Comparison of ENCODE assay signal across 11 cellular contexts in genomic region chr1:118154220-118154619, GRCh38. TPM values are rescaled to one million over a fixed set of nuclear protein-coding genes. Genes with fewer than 3 reads are reported as not detected.
DNase-seq lines count a peak whose midpoint lies in the region; ATAC-seq and TF ChIP-seq lines count a peak whose summit lies in the region.
"Had no signal": no experiment of that assay in that cellular context is flagged by ENCODE, and none has a peak within 500 bp of the region (broad histone marks: within the 10 kb centered on the region; RNA-seq: fewer than 3 reads in every experiment).

No MANE protein-coding gene starts in this region.

- H3K27me3 ChIP-seq in mammary epithelial cell (ENCODE audit: insufficient read depth, low read length), result no peaks in the 10 kb centered on the region

- H3K9ac ChIP-seq in mammary epithelial cell (ENCODE audit: insufficient read depth, low read length), result no peak overlapping the region

- ATAC-seq in HG02588 (IDR thresholded peaks at IDR 0.05; ENCODE audit: unreplicated experiment), result no peak
- ATAC-seq: A549 had no signal

- DNase-seq in NCI-H1092 treated with DMSO at 0.1 percent for 48 hours (lab: John Stamatoyannopoulos, UW) (peak; percentile 13), NCI-H1092 (lab: John Stamatoyannopoulos, UW) (no peak), KBM-7 (peak; percentile 3), mammary epithelial cell (peak; percentile 25), osteocyte (ENCODE audit: extremely low spot score, unreplicated experiment) (no peak), NCI-H128 (lab: John Stamatoyannopoulos, UW; ENCODE audit: unreplicated experiment) (no peak), SW 1271 (lab: John Stamatoyannopoulos, UW) (no peak)
- DNase-seq: activated CD4-positive, alpha-beta T cell treated with anti-CD3 and anti-CD28 coated beads for 48 hours had no signal

- in situ Hi-C loops in KBM-7 (cut with MboI; ENCODE audit: low pct_unique_long_range_greater_than_20kb, low sequenced_read_pairs) (no loop called here), mammary epithelial cell (cut with MboI; ENCODE audit: low sequenced_read_pairs in 2 of 2) (loop anchor here (10.0 to 25.0 kb wide), 3 partner anchors 81 to 1211 kb away; partner anchors contain the start of gene HAO2 (in 1 of the 2))

- H3K27me3 Mint-ChIP-seq in osteocyte (ENCODE audit: unreplicated experiment), result no peaks in the 10 kb centered on the region

- no peak overlapping the region for H3K4me3 ChIP-seq in mammary epithelial cell (replicated peaks in 1 of 3; ENCODE audit: insufficient read depth in 1 of 3, low read depth in 2 of 3, low read length in 3 of 3)
- H3K4me3 ChIP-seq: A549 had no signal

- H3K9me3 Mint-ChIP-seq in osteocyte (ENCODE audit: unreplicated experiment), result no peaks in the 10 kb centered on the region

- no peaks in the 10 kb centered on the region for H4K20me1 ChIP-seq in mammary epithelial cell (ENCODE audit: insufficient read depth, low read length)

- H3K27ac ChIP-seq in mammary epithelial cell (ENCODE audit: insufficient read depth, low read depth, low read length), result no peak overlapping the region
- H3K27ac ChIP-seq: A549 had no signal

- peaks cover 6% of the 10 kb centered on the region for H3K4me1 ChIP-seq in mammary epithelial cell (ENCODE audit: insufficient read depth, low read length)
- H3K4me1 ChIP-seq: A549 had no signal

- CTCF ChIA-PET in mammary epithelial cell (lab: Charles Lee; ENCODE audit: low non-redundant PET), result interaction anchor here (0.5 kb wide), 1 partner anchor 1160 kb away, joined by 3 read pairs; no protein-coding TSS in a partner anchor

- H2AFZ ChIP-seq in mammary epithelial cell (ENCODE audit: low read depth, low read length), result no peak overlapping the region

- H3K27ac Mint-ChIP-seq in osteocyte (ENCODE audit: unreplicated experiment), result no peak overlapping the region

- no peak overlapping the region for H3K4me2 ChIP-seq in mammary epithelial cell (ENCODE audit: insufficient read depth, low read depth, low read length)
- H3K4me2 ChIP-seq: A549 had no signal

- BruUV-seq in mammary epithelial cell (replicated peaks; lab: Mats Ljungman, UMichigan), result no TSS peak

- no peaks in the 10 kb centered on the region for H3K36me3 Mint-ChIP-seq in osteocyte (ENCODE audit: unreplicated experiment)

- TF ChIP-seq CTCF in mammary epithelial cell (conservative IDR thresholded peaks at IDR 0.05 in 1 of 2, IDR thresholded peaks at IDR 0.05 in 1 of 2; ENCODE audit: extremely low read depth in 1 of 2, insufficient read depth in 1 of 2, low read depth in 1 of 2, low read length in 2 of 2), result peak; percentile 71 to 81
- peak; percentile 47 for TF ChIP-seq CTCF in osteocyte (IDR thresholded peaks at IDR 0.05)

- peaks cover 5% of the 10 kb centered on the region for H3K4me1 Mint-ChIP-seq in osteocyte (ENCODE audit: unreplicated experiment)

- H3K79me2 ChIP-seq in mammary epithelial cell (ENCODE audit: insufficient read depth, low read length), result no peaks in the 10 kb centered on the region

- WGBS in mammary epithelial cell (ENCODE audit: low coverage, missing lambda C conversion rate), result 100% methylated on average over 1 of the region's 1 CpG

- H3K36me3 ChIP-seq in mammary epithelial cell (ENCODE audit: insufficient read depth, low read length), result no peaks in the 10 kb centered on the region

- H3K9me3 ChIP-seq in mammary epithelial cell (replicated peaks; ENCODE audit: insufficient read depth, low read length), result no peaks in the 10 kb centered on the region
- H3K9me3 ChIP-seq: A549 had no signal

- intact Hi-C loops in mammary epithelial cell (cut with micrococcal nuclease), result loop anchor here (1.0 to 10.0 kb wide), 9 partner anchors 80 to 1213 kb away; partner anchors contain the start of gene WARS2

- no peak overlapping the region for H3K4me3 Mint-ChIP-seq in osteocyte (ENCODE audit: unreplicated experiment)

- dilution Hi-C loops in mammary epithelial cell (cut with HindIII; ENCODE audit: low sequenced_read_pairs), result no loop called here

RNA-seq across cellular contexts. Expression of gene SPAG17, which starts 30.8 kb away (rescaled TPM):
- under 1 TPM in 1 of 2 donors, not detected in 1; 0.33 TPM for total RNA-seq in mammary epithelial cell
- polyA plus RNA-seq in mammary epithelial cell, result not detected
- not detected for polyA minus RNA-seq in mammary epithelial cell
- not detected in 2 replicates for total RNA-seq in osteocyte
- total RNA-seq: dermis microvascular lymphatic vessel endothelial cell had no signal

Comparison
In these comparisons a context has a peak if more than half of its experiments do, and no peak if none do; other contexts are left out.
1. DNase-seq: peak in NCI-H1092 treated with DMSO at 0.1 percent for 48 hours (single experiment), KBM-7 (single experiment) and mammary epithelial cell (single experiment); none in NCI-H1092 (single experiment), osteocyte (single experiment), NCI-H128 (single experiment) and SW 1271 (0 of 2).